8 cellular contexts compared by ENCODE assay signal in genomic region chr17:18187816-18188761, GRCh38. TPM values are rescaled to one million over a fixed set of nuclear protein-coding genes. Genes with fewer than 3 reads are reported as not detected.
DNase-seq lines count a peak whose midpoint lies in the region; ATAC-seq and TF ChIP-seq lines count a peak whose summit lies in the region.

No MANE protein-coding gene starts in this region.

- no CpG with 5 or more reads among the region's 9 CpGs for WGBS in trophoblast cell (ENCODE audit: extremely low coverage, insufficient coverage, insufficient read length)

- H3K4me1 ChIP-seq in trophoblast cell (ENCODE audit: control insufficient read depth in 1 of 2, insufficient read depth in 2 of 2, low read length in 2 of 2): peaks cover 19 to 34% of the 10 kb centered on the region in 2 experiments

- no peak overlapping the region for H3K14ac ChIP-seq in trophoblast cell (ENCODE audit: low read length)

- CTCF ChIA-PET in T-cell (lab: Charles Lee): interaction anchor here in 1 of 2 donors (0.6 kb wide), 1 partner anchor 25 kb away, joined by 6 read pairs; no protein-coding TSS in a partner anchor

- H3K4me3 Mint-ChIP-seq in T-cell: peak overlapping the region; percentile 93 to 96 (median 95)

- peaks cover 5% of the 10 kb centered on the region for H3K79me1 ChIP-seq in trophoblast cell (ENCODE audit: low read length)

- DNase-seq in EH (ENCODE audit: low read depth) (peak; percentile 78), T-cell (no peak), erythroblast (lab: John Stamatoyannopoulos, UW) (peak; percentile 54 to 71), trophoblast cell (no peak), NCI-H748 treated with DMSO at 0.1 percent for 48 hours (lab: John Stamatoyannopoulos, UW) (no peak), NCI-H82 (lab: John Stamatoyannopoulos, UW) (no peak)

- no peak overlapping the region for H4K12ac ChIP-seq in trophoblast cell (ENCODE audit: low read depth, low read length)

- no peak overlapping the region for H3K23ac ChIP-seq in trophoblast cell (ENCODE audit: low read length)

- no peaks in the 10 kb centered on the region for H3K9me3 Mint-ChIP-seq in T-cell

- no peak overlapping the region for H3K4me3 ChIP-seq in trophoblast cell (ENCODE audit: low read depth, low read length)

- peaks cover 72 to 75% (median 72%) of the 10 kb centered on the region in 3 donors for H3K4me1 Mint-ChIP-seq in T-cell

- no peaks in the 10 kb centered on the region for H3K9me3 ChIP-seq in trophoblast cell (ENCODE audit: insufficient read depth, low read depth, low read length)

- POLR2A ChIA-PET in T-cell (lab: Charles Lee): no interaction called here

- H3K79me2 ChIP-seq in trophoblast cell (ENCODE audit: control insufficient read depth, insufficient read depth, low read length, poor library complexity): peaks cover 38% of the 10 kb centered on the region

- no peak overlapping the region for H4K91ac ChIP-seq in trophoblast cell (ENCODE audit: low read depth, low read length)

- peak overlapping the region; percentile 92 for H3K4ac ChIP-seq in trophoblast cell (ENCODE audit: low read depth, low read length)

- no peaks in the 10 kb centered on the region for H3K27me3 ChIP-seq in trophoblast cell (ENCODE audit: insufficient read depth, low read length)

- no peak overlapping the region for H2BK120ac ChIP-seq in trophoblast cell (ENCODE audit: insufficient read depth, low read length, poor library complexity)

- H3K36me3 ChIP-seq in trophoblast cell (ENCODE audit: control insufficient read depth in 1 of 2, insufficient read depth in 2 of 2, low read length in 2 of 2): peaks cover 21 to 23% of the 10 kb centered on the region in 2 experiments

- H3K27ac ChIP-seq in trophoblast cell (ENCODE audit: low read depth, low read length): no peak overlapping the region

- H2AFZ ChIP-seq in trophoblast cell (ENCODE audit: insufficient read depth, low read length, poor library complexity): no peak overlapping the region

- no peak overlapping the region for H2BK12ac ChIP-seq in trophoblast cell (ENCODE audit: low read length)

- H2AK5ac ChIP-seq in trophoblast cell (ENCODE audit: low read length): no peak overlapping the region

- no peak overlapping the region for H2BK5ac ChIP-seq in trophoblast cell (ENCODE audit: low read depth, low read length, poor library complexity)

- TF ChIP-seq POLR2A in erythroblast (IDR thresholded peaks at IDR 0.05; ENCODE audit: low read length): no peak

- no peak overlapping the region for H3K4me2 ChIP-seq in trophoblast cell (ENCODE audit: low read length)

- H3K9ac ChIP-seq in trophoblast cell (ENCODE audit: low read length): no peak overlapping the region

- ATAC-seq in T-cell (replicated peaks in 1 of 4) (no peak), HG03432 (IDR thresholded peaks at IDR 0.05; ENCODE audit: unreplicated experiment) (no peak), GM19455 (IDR thresholded peaks at IDR 0.05; ENCODE audit: unreplicated experiment) (no peak)

- no peak overlapping the region for H3K18ac ChIP-seq in trophoblast cell (ENCODE audit: low read length)

- no peaks in the 10 kb centered on the region for H3K27me3 Mint-ChIP-seq in T-cell

- H3K27ac Mint-ChIP-seq in T-cell: peak overlapping the region; percentile 45 to 75

- no peak overlapping the region for H4K8ac ChIP-seq in trophoblast cell (ENCODE audit: low read depth, low read length)

- H3K36me3 Mint-ChIP-seq in T-cell: peaks cover 13% of the 10 kb centered on the region

RNA-seq across cellular contexts. Expression of gene ALKBH5, which starts 4.5 kb away (rescaled TPM):
- 100 to 1,000 TPM in 4 of 5 donors, 10 to 100 TPM in 1; 99.0 to 122 (median 103) TPM for total RNA-seq in T-cell
- 69.9 and 71.0 TPM in 2 replicates for polyA plus RNA-seq in trophoblast cell (2013)

RNA-seq across cellular contexts. Expression of gene LLGL1, which starts 37.3 kb away (rescaled TPM):
- 10 to 100 TPM; 13.1 to 24.3 (median 23.2) TPM for total RNA-seq in T-cell
- 21.5 and 21.7 TPM in 2 replicates for polyA plus RNA-seq in trophoblast cell (2013)

Comparison
In these comparisons a context has a peak if more than half of its experiments do, and no peak if none do; other contexts are left out.
1. DNase-seq: peak in EH (single experiment) and erythroblast (2 of 2); none in T-cell (0 of 34), trophoblast cell (0 of 2), NCI-H748 treated with DMSO at 0.1 percent for 48 hours (single experiment) and NCI-H82 (single experiment).